ENCODE assay signal across 1 cellular context in genomic region chr20:49821381-49821780, GRCh38.
TF ChIP-seq lines count a peak whose summit lies in the region.

No MANE protein-coding gene starts in this region.

TF ChIP-seq in GM12878, 131 proteins besides CTCF, POLR2A, EP300 and RAD21:
- TF ChIP-seq MTA2 (IDR thresholded peaks at IDR 0.05; ENCODE audit: low read depth), result no peak
- no peak for TF ChIP-seq ATF2 (IDR thresholded peaks at IDR 0.05; ENCODE audit: low read length)
- TF ChIP-seq POU2F2 (IDR thresholded peaks at IDR 0.05; ENCODE audit: borderline replicate concordance, low read depth, low read length), result no peak
